Comparison of ENCODE assay signal across 8 cellular contexts in genomic region chr7:139035588-139036353, GRCh38. TPM values are rescaled to one million over a fixed set of nuclear protein-coding genes. Genes with fewer than 3 reads are reported as not detected.
A peak's percentile ranks its signal among the peaks of the same experiment; 100 is the strongest.
DNase-seq lines count a peak whose midpoint lies in the region; ATAC-seq and TF ChIP-seq lines count a peak whose summit lies in the region.

TSS of gene ZC3HAV1L (minus strand) at chr7:139036042. CDS start at chr7:139036017, 25 bp downstream.

- H3K79me2 ChIP-seq in parathyroid adenoma, result no peaks in the 10 kb centered on the region

- no peak within 1 kb of the TSS for H3K9ac ChIP-seq in parathyroid adenoma

- H3K4me1 ChIP-seq in Panc1 (ENCODE audit: control insufficient read depth, insufficient read depth, low read length) (peaks cover 15% of the 10 kb centered on the region), parathyroid adenoma (peaks cover 2% of the 10 kb centered on the region)

- H3K9me3 ChIP-seq in Panc1 (ENCODE audit: control insufficient read depth, insufficient read depth, low read depth, low read length) (no peaks in the 10 kb centered on the region), parathyroid adenoma (ENCODE audit: control insufficient read depth, low read length) (no peaks in the 10 kb centered on the region)

- ATAC-seq in GM21367 (IDR thresholded peaks at IDR 0.05; ENCODE audit: unreplicated experiment) (peak; percentile 79), Panc1 (peak; percentile 97), HG02970 (IDR thresholded peaks at IDR 0.05; ENCODE audit: low FRiP score, unreplicated experiment) (no peak)

- no peak for TF ChIP-seq CTCF in Panc1 (IDR thresholded peaks at IDR 0.05)
- no peak for TF ChIP-seq CTCF in parathyroid adenoma (IDR thresholded peaks at IDR 0.05)

- H3K36me3 ChIP-seq in Panc1 (ENCODE audit: control insufficient read depth, insufficient read depth, low read length) (peaks cover 6% of the 10 kb centered on the region), parathyroid adenoma (ENCODE audit: control insufficient read depth, insufficient read depth, low read length) (no peaks in the 10 kb centered on the region)

- CTCF ChIA-PET in Panc1 (lab: Charles Lee), result interaction anchor here (1.0 kb wide), 1 partner anchor 19 kb away, joined by 3 read pairs; no protein-coding TSS in a partner anchor

- POLR2A ChIA-PET in Panc1 (lab: Charles Lee), result interaction anchor here (0.6 kb wide), 1 partner anchor 10 kb away, joined by 5 read pairs; no protein-coding TSS in a partner anchor

- H3K4me3 ChIP-seq in Panc1 (ENCODE audit: low read depth in 2 of 2, low read length in 2 of 2) (peak within 1 kb of the TSS; percentile 76 to 78), parathyroid adenoma (ENCODE audit: low read depth, low read length) (peak within 1 kb of the TSS; percentile 60)

- H2AFZ ChIP-seq in parathyroid adenoma, result peak within 1 kb of the TSS; percentile 98

- intact Hi-C loops in Panc1 (cut with micrococcal nuclease; ENCODE audit: unreplicated experiment), result no loop called here

- in situ Hi-C loops in Panc1 (cut with HindIII; ENCODE audit: low pct_unique_long_range_greater_than_20kb, low sequenced_read_pairs), result no loop called here

- BruUV-seq in Panc1 (replicated peaks; lab: Mats Ljungman, UMichigan), result no TSS peak

- H3K4me2 ChIP-seq in parathyroid adenoma (ENCODE audit: low read length), result peak within 1 kb of the TSS; percentile 88

- H3K27me3 ChIP-seq in Panc1 (ENCODE audit: control insufficient read depth, insufficient read depth, low read length), result no peaks in the 10 kb centered on the region
- H3K27me3 ChIP-seq in parathyroid adenoma (ENCODE audit: control insufficient read depth, insufficient read depth, low read length), result no peaks in the 10 kb centered on the region

- peak; percentile 48 for DNase-seq in DMS53 treated with DMSO at 0.1 percent for 48 hours (lab: John Stamatoyannopoulos, UW; ENCODE audit: unreplicated experiment)
- DNase-seq in HT-29 (ENCODE audit: low spot score), result peak; percentile 60
- DNase-seq in Panc1 (ENCODE audit: low read depth, low spot score), result no peak
- peak; percentile 56 for DNase-seq in activated naive CD4-positive, alpha-beta T cell treated with Interleukin-2 at 50 U/mL for 16 hours
- no peak for DNase-seq in glomerular endothelial cell (ENCODE audit: extremely low read depth, low read depth, low spot score)

- H3K27ac ChIP-seq in Panc1 (ENCODE audit: low read length) (peak within 1 kb of the TSS; percentile 92), parathyroid adenoma (peak within 1 kb of the TSS; percentile 30)

RNA-seq across cellular contexts. Expression of gene ZC3HAV1L, which starts in this region (rescaled TPM):
- total RNA-seq in HT-29 (2014; rRNA removed; shearing (Covaris generic)), result 11.6 and 13.1 TPM in 2 replicates
- total RNA-seq in Panc1 (2021; ENCODE audit: unreplicated experiment), result 27.3 TPM
- polyA plus RNA-seq in Panc1 (2012; ENCODE audit: insufficient read length), result 8.3 TPM
- 28.7 and 50.2 TPM in 2 replicates for total RNA-seq in glomerular endothelial cell

Comparison
In these comparisons a context has a peak if more than half of its experiments do, and no peak if none do; other contexts are left out.
1. DNase-seq: peak in DMS53 treated with DMSO at 0.1 percent for 48 hours (single experiment), HT-29 (single experiment) and activated naive CD4-positive, alpha-beta T cell treated with Interleukin-2 at 50 U/mL for 16 hours (single experiment); none in Panc1 (single experiment) and glomerular endothelial cell (single experiment).